In genomic region chr5:36855141-36855495, GRCh38 we compare ENCODE assay signal across 17 cellular contexts. TPM values are rescaled to one million over a fixed set of nuclear protein-coding genes. Genes with fewer than 3 reads are reported as not detected.
A peak's percentile ranks its signal among the peaks of the same experiment; 100 is the strongest.
DNase-seq lines count a peak whose midpoint lies in the region; ATAC-seq, FAIRE-seq and TF ChIP-seq lines count a peak whose summit lies in the region.
"Had no signal": no experiment of that assay in that cellular context is flagged by ENCODE, and none has a peak within 500 bp of the region (broad histone marks: within the 10 kb centered on the region; RNA-seq: fewer than 3 reads in every experiment).

No MANE protein-coding gene starts in this region.

- TF ChIP-seq CTCF in K562 (IDR thresholded peaks at IDR 0.05 in 2 of 3, conservative IDR thresholded peaks at IDR 0.05 in 1 of 3; ENCODE audit: insufficient read depth in 2 of 3, low read depth in 1 of 3, low read length in 3 of 3) (no peak), ovary (IDR thresholded peaks at IDR 0.05) (no peak)

- H3K9ac ChIP-seq in K562 (ENCODE audit: insufficient read depth in 1 of 2, low read depth in 2 of 2, low read length in 2 of 2), result no peak overlapping the region

- ATAC-seq in K562, result no peak
- no peak for ATAC-seq in HG02885 (IDR thresholded peaks at IDR 0.05; ENCODE audit: poor library complexity, unreplicated experiment)

- no peak for TF ChIP-seq RAD21 in K562 (CRISPR knock-in tag; conservative IDR thresholded peaks at IDR 0.05 in 1 of 2, IDR thresholded peaks at IDR 0.05 in 1 of 2)

- TF ChIP-seq EP300 in K562 (IDR thresholded peaks at IDR 0.05; ENCODE audit: low read length), result no peak
- TF ChIP-seq EP300 in ovary (IDR thresholded peaks at IDR 0.05), result no peak

- H4K20me1 ChIP-seq in K562 (replicated peaks; ENCODE audit: control insufficient read depth, insufficient read depth, low read length), result no peaks in the 10 kb centered on the region

- no TSS peak for BruUV-seq in K562 (replicated peaks; lab: Mats Ljungman, UMichigan)

- 62% methylated on average over 10 of the region's 10 CpGs for WGBS in K562 (ENCODE audit: insufficient coverage, low coverage, missing lambda C conversion rate)
- WGBS in ovary, 3 donors, result 19 to 57% (median 29%) methylated on average over 10 of the region's 10 CpGs

- TF ChIP-seq POLR2A in K562 (conservative IDR thresholded peaks at IDR 0.05) (no peak), ovary (IDR thresholded peaks at IDR 0.05) (no peak)

- no peaks in the 10 kb centered on the region for H3K79me2 ChIP-seq in K562 (ENCODE audit: control insufficient read depth, insufficient read depth, low read length)

- H3K4me2 ChIP-seq in K562 (ENCODE audit: insufficient read depth, low read length), result no peak overlapping the region

- no peak for DNase-seq in HTR-8/SVneo (ENCODE audit: insufficient read length, low spot score)
- DNase-seq in K562 (ENCODE audit: extremely low read depth in 1 of 4, low spot score in 3 of 4), result no peak
- peak; percentile 45 to 64 (median 58) for DNase-seq in ovary
- DNase-seq in activated CD4-positive, CD25-positive, alpha-beta regulatory T cell (lab: John Stamatoyannopoulos, UW), result no peak
- no peak for DNase-seq in stimulated activated CD4-positive, alpha-beta T cell treated with anti-CD3 and anti-CD28 coated beads, Interleukin-15, amount 100 ng/mL, for 24 hours
- DNase-seq: C1 segment of cervical spinal cord; Calu3; CD4-positive, alpha-beta memory T cell; COR-L47; DMS53; DMS79 treated with DMSO at 0.1 percent for 48 hours; GF-D8; H9; HFFc6 had no signal

- intact Hi-C loops in K562 (cut with micrococcal nuclease) (no loop called here), ovary (cut with DNase I) (no loop called here)

- H3K36me3 ChIP-seq in K562 (ENCODE audit: control insufficient read depth, insufficient read depth, low read length) (no peaks in the 10 kb centered on the region), ovary (no peaks in the 10 kb centered on the region)

- H2AFZ ChIP-seq in K562 (ENCODE audit: low read depth, low read length), result 0 out of 2 replicates have a peak overlapping the region, but pooled peaks have one; percentile 0

- POLR2A ChIA-PET in K562 (lab: Yijun Ruan, JAX), result interaction anchor here (1.4 kb wide), 2 partner anchors 8 to 9 kb away, joined by 3 to 8 read pairs; no protein-coding TSS in a partner anchor

- H3K9me3 ChIP-seq in K562 (replicated peaks; ENCODE audit: control insufficient read depth, insufficient read depth, low read depth, low read length) (no peaks in the 10 kb centered on the region), ovary (no peaks in the 10 kb centered on the region)

- no peaks in the 10 kb centered on the region; a peak in 1 of 5 replicates for H3K27me3 ChIP-seq in K562 (ENCODE audit: control insufficient read depth in 2 of 2, insufficient read depth in 2 of 2, low read length in 2 of 2)
- H3K27me3 ChIP-seq in ovary, result no peaks in the 10 kb centered on the region

- CTCF ChIA-PET in K562 (lab: Yijun Ruan, JAX; ENCODE audit: low intra/inter-chr PET ratio), result no interaction called here

- H3K27ac ChIP-seq in K562 (ENCODE audit: extremely low read depth, low read depth, low read length), result no peak overlapping the region
- H3K27ac ChIP-seq in ovary, result peak overlapping the region in 1 of 2 donors; percentile 33

- H3K4me3 ChIP-seq in K562 (no peak overlapping the region), ovary (no peak overlapping the region)

- no peaks in the 10 kb centered on the region for H3K9me1 ChIP-seq in K562 (ENCODE audit: control insufficient read depth, insufficient read depth, low read length)

- in situ Hi-C loops in K562 (cut with MboI), result no loop called here

- H3K4me1 ChIP-seq in K562 (replicated peaks in 1 of 2; ENCODE audit: control insufficient read depth in 2 of 2, insufficient read depth in 2 of 2, low read length in 2 of 2) (no peaks in the 10 kb centered on the region), ovary (ENCODE audit: insufficient read depth) (peaks cover 5% of the 10 kb centered on the region)

- FAIRE-seq in HTR-8/SVneo (lab: Jason Lieb, UNC) (peak; percentile 4), K562 (lab: Jason Lieb, UNC) (no peak)
- FAIRE-seq: GM12891, GM18507 had no signal

TF ChIP-seq in K562, 482 proteins besides CTCF, POLR2A, EP300 and RAD21:
- TF ChIP-seq ARID3B (CRISPR knock-in tag; IDR thresholded peaks at IDR 0.05; ENCODE audit: borderline replicate concordance), result no peak
- no peak for TF ChIP-seq RCOR1 (IDR thresholded peaks at IDR 0.05; ENCODE audit: borderline replicate concordance in 1 of 2, low read depth in 2 of 2, low read length in 2 of 2)

RNA-seq across cellular contexts. Expression of gene NIPBL, which starts 21.5 kb away (rescaled TPM):
- 63.5 and 179 TPM in 2 replicates for total RNA-seq in K562 (2011; cell fraction: chromatin; rRNA removed; ENCODE audit: low replicate concordance)
- total RNA-seq in K562 (2011; cell fraction: nucleolus; rRNA removed), result 22.7 and 38.0 TPM in 2 replicates
- total RNA-seq in K562 (2011; cell fraction: nucleoplasm; rRNA removed), result 72.7 and 138 TPM in 2 replicates
- 26.1 and 27.9 TPM in 2 replicates for total RNA-seq in K562 (2014; rRNA removed)
- 38.9 and 48.7 TPM in 2 replicates for total RNA-seq in K562 (2014; rRNA removed; fragmentation: Illumina TruSeq; extraction: Trizol)
- 37.9 and 42.3 TPM in 2 replicates for total RNA-seq in K562 (2015; rRNA removed; fragmentation: Illumina TruSeq; extraction: Trizol)
- 56.7 and 56.9 TPM in 2 replicates for total RNA-seq in K562 (2021)
- polyA plus RNA-seq in K562 (2011; rRNA removed), result 45.0 and 50.6 TPM in 2 replicates
- polyA plus RNA-seq in K562 (2011; cell fraction: cytosol; rRNA removed), result 28.7 and 31.9 TPM in 2 replicates
- 93.7 and 95.8 TPM in 2 replicates for polyA plus RNA-seq in K562 (2011; cell fraction: nucleus; rRNA removed)
- polyA plus RNA-seq in K562 (2012), result 25.7 and 27.0 TPM in 2 replicates
- 31.6 and 39.1 TPM in 2 replicates for polyA plus RNA-seq in K562 (2014; fragmentation: Illumina TruSeq; extraction: Trizol)
- 10 to 100 TPM; 12.9 to 15.6 TPM for polyA plus RNA-seq in K562 (2014; fragmentation: Nextera tagmentation; extraction: Ambion mirVana)
- 20.8 and 26.2 TPM in 2 replicates for polyA plus RNA-seq in K562 (2014; rRNA removed)
- 186 and 237 TPM in 2 replicates for polyA minus RNA-seq in K562 (2011; rRNA and poly(A)+ RNA removed)
- 43.8 and 51.4 TPM in 2 replicates for polyA minus RNA-seq in K562 (2011; cell fraction: cytosol; rRNA and poly(A)+ RNA removed)
- polyA minus RNA-seq in K562 (2011; cell fraction: nucleus; rRNA and poly(A)+ RNA removed), result 75.4 and 141 TPM in 2 replicates
- 10 to 100 TPM; 40.9 to 73.1 (median 63.7) TPM for total RNA-seq in ovary
- 10 to 100 TPM; 20.8 to 22.8 TPM for polyA plus RNA-seq in ovary

Comparison
In these comparisons a context has a peak if more than half of its experiments do, and no peak if none do; other contexts are left out.
1. DNase-seq: peak in ovary (5 of 5); none in HTR-8/SVneo (single experiment), K562 (0 of 4), activated CD4-positive, CD25-positive, alpha-beta regulatory T cell (0 of 4) and stimulated activated CD4-positive, alpha-beta T cell treated with anti-CD3 and anti-CD28 coated beads, Interleukin-15, amount 100 ng/mL, for 24 hours (single experiment).